8 cellular contexts compared by ENCODE assay signal in the genomic region with DNA sequence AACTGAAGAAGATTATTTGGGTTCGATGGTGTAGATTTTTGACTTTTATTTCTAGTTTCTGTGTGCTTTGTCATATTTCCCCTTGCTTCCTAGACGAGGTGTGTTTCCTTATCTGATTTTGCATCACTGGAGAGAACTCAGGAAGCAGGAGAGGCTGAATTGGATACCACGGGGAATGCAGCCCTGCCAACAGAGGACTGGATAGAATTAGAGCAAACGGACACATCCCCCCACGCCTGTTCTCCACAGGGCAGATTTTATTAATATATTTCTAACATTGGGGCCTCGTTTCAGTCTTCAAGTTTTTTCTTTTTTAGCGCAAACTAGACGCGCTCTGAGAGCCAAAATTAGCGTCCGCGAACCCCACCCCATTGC. TPM values are rescaled to one million over a fixed set of nuclear protein-coding genes. Genes with fewer than 3 reads are reported as not detected.
A peak's percentile ranks its signal among the peaks of the same experiment; 100 is the strongest.
DNase-seq lines count a peak whose midpoint lies in the region; ATAC-seq and TF ChIP-seq lines count a peak whose summit lies in the region.

No MANE protein-coding gene starts in this region.

- H3K4me1 ChIP-seq in endocrine pancreas (ENCODE audit: control insufficient read depth, insufficient read depth, low read length), result peaks cover 16% of the 10 kb centered on the region

- H3K9me3 Mint-ChIP-seq in Calu3 (ENCODE audit: low read depth, unreplicated experiment), result peaks cover 2% of the 10 kb centered on the region
- no peaks in the 10 kb centered on the region for H3K9me3 Mint-ChIP-seq in nephron progenitor cell

- H3K27me3 ChIP-seq in endocrine pancreas (ENCODE audit: control insufficient read depth, insufficient read depth, low read length), result no peaks in the 10 kb centered on the region

- DNase-seq in Calu3 (no peak), NCI-H748 treated with DMSO at 0.1 percent for 48 hours (lab: John Stamatoyannopoulos, UW) (peak; percentile 73), nephron progenitor cell (no peak), HUDEP-2 (lab: John Stamatoyannopoulos, UW; ENCODE audit: unreplicated experiment in 76 of 76) (no peak), DMS114 treated with DMSO at 0.1 percent for 48 hours (lab: John Stamatoyannopoulos, UW; ENCODE audit: unreplicated experiment) (no peak)

- no peak overlapping the region for H3K9ac ChIP-seq in endocrine pancreas (ENCODE audit: control insufficient read depth, insufficient read depth, low read length)

- H3K36me3 Mint-ChIP-seq in Calu3 (ENCODE audit: insufficient read depth, unreplicated experiment) (peaks cover 39% of the 10 kb centered on the region), nephron progenitor cell (ENCODE audit: low read depth) (no peaks in the 10 kb centered on the region)

- H3K4me1 Mint-ChIP-seq in Calu3 (ENCODE audit: low read depth, unreplicated experiment), result peaks cover 15% of the 10 kb centered on the region
- peaks cover 23% of the 10 kb centered on the region for H3K4me1 Mint-ChIP-seq in nephron progenitor cell

- intact Hi-C loops in Calu3 (cut with micrococcal nuclease; ENCODE audit: unreplicated experiment), result no loop called here

- H3K4me3 Mint-ChIP-seq in Calu3 (ENCODE audit: low read depth, unreplicated experiment) (peak overlapping the region; percentile 86), nephron progenitor cell (peak overlapping the region; percentile 88)

- TF ChIP-seq CTCF in Calu3 (IDR thresholded peaks at IDR 0.05; ENCODE audit: unreplicated experiment), result no peak
- TF ChIP-seq CTCF in nephron progenitor cell (IDR thresholded peaks at IDR 0.05), result no peak

- BruUV-seq in Calu3 (replicated peaks; lab: Mats Ljungman, UMichigan), result TSS peak; percentile 64

- peak overlapping the region; percentile 76 for H3K27ac Mint-ChIP-seq in Calu3 (ENCODE audit: unreplicated experiment)
- H3K27ac Mint-ChIP-seq in nephron progenitor cell, result no peak overlapping the region

- H3K9me3 ChIP-seq in endocrine pancreas (ENCODE audit: control insufficient read depth, low read length), result no peaks in the 10 kb centered on the region

- H3K4me3 ChIP-seq in endocrine pancreas (ENCODE audit: control insufficient read depth, insufficient read depth, low read length), result peak overlapping the region; percentile 65

- CTCF ChIA-PET in Calu3 (lab: Charles Lee), result interaction anchor here (1.0 to 1.4 kb wide), 2 partner anchors 14 to 36 kb away, joined by 3 to 12 read pairs; no protein-coding TSS in a partner anchor

- no peaks in the 10 kb centered on the region for H3K36me3 ChIP-seq in endocrine pancreas (ENCODE audit: control insufficient read depth, insufficient read depth, low read length)

- no peak for ATAC-seq in GM19463 (IDR thresholded peaks at IDR 0.05; ENCODE audit: unreplicated experiment)
- ATAC-seq in GM21390 (IDR thresholded peaks at IDR 0.05; ENCODE audit: unreplicated experiment), result no peak

- H3K27me3 Mint-ChIP-seq in Calu3 (ENCODE audit: unreplicated experiment) (peaks cover 14% of the 10 kb centered on the region), nephron progenitor cell (ENCODE audit: low read depth, poor library complexity) (peaks cover 8% of the 10 kb centered on the region)

RNA-seq across cellular contexts. Expression of a gene that starts 0.7 kb away (rescaled TPM):
- total RNA-seq in Calu3 (2022), result 196 and 227 TPM in 2 replicates

RNA-seq across cellular contexts. Expression of a gene that starts 27.4 kb away (rescaled TPM):
- total RNA-seq in Calu3 (2022), result not detected in 2 replicates
